11 cellular contexts compared by ENCODE assay signal in the genomic region with DNA sequence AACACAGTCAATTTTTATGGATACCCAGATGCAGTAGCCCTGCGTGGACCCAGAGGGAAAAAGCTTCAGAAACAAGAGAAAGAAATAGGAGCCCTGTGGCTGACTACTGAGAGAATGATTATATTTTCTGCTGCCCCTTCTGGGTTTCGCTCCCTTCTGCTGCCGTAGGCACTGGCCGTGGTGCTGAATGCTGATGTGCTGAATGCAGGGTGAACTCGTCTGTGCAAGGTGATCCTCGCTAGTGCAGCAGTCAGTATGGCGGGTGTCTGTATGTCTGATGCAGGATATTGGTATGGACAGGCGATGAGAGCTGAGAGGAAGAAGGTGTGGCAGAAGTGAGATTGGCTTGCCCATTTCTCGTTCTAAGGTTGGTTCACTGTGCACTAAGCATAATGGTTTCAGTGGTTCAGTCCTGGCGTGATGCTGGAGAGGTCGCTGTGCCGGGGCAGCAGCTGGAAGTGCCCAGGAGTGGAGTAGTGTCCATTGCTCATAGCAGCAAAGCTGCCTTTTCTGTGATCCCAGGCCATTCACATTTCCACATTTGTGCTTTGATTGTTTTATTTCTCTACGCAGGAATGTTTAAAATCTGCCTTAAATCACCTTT.
DNase-seq lines count a peak whose midpoint lies in the region; ATAC-seq and TF ChIP-seq lines count a peak whose summit lies in the region.
"Had no signal": no experiment of that assay in that cellular context is flagged by ENCODE, and none has a peak within 500 bp of the region (broad histone marks: within the 10 kb centered on the region; RNA-seq: fewer than 3 reads in every experiment).

No MANE protein-coding gene starts in this region.

- H3K4me2 ChIP-seq in smooth muscle cell = no peak overlapping the region
- H3K4me2 ChIP-seq: BLaER1 had no signal

- 50% methylated on average over 13 of the region's 13 CpGs for WGBS in smooth muscle cell (ENCODE audit: low lambda C conversion rate)
- 41 to 43% methylated on average over 11 to 12 of the region's 13 CpGs for WGBS in gastroesophageal sphincter (ENCODE audit: low coverage in 1 of 2), 2 donors

- TF ChIP-seq CTCF in RWPE2 (IDR thresholded peaks at IDR 0.05; ENCODE audit: poor library complexity, severe bottlenecking) = no peak
- TF ChIP-seq CTCF in smooth muscle cell (IDR thresholded peaks at IDR 0.05; ENCODE audit: borderline replicate concordance, insufficient read depth, poor library complexity, severe bottlenecking) = no peak
- no peak for TF ChIP-seq CTCF in gastroesophageal sphincter (IDR thresholded peaks at IDR 0.05)

- H3K4me3 Mint-ChIP-seq in activated naive CD4-positive, alpha-beta T cell treated with anti-CD3 and anti-CD28 coated beads, Interleukin-2, amount 10 ng/mL, durations not matched to agents 7 days and 5 days = no peak overlapping the region

- H3K9me3 Mint-ChIP-seq in activated naive CD4-positive, alpha-beta T cell treated with anti-CD3 and anti-CD28 coated beads, Interleukin-2, amount 10 ng/mL, durations not matched to agents 7 days and 5 days = no peaks in the 10 kb centered on the region

- no peak overlapping the region for H2AFZ ChIP-seq in smooth muscle cell (ENCODE audit: low read depth)

- no peaks in the 10 kb centered on the region for H3K79me2 ChIP-seq in smooth muscle cell (ENCODE audit: low read depth)

- H3K27me3 ChIP-seq in RWPE2 (ENCODE audit: insufficient read depth, poor library complexity, severe bottlenecking) = no peaks in the 10 kb centered on the region
- peaks cover 13% of the 10 kb centered on the region for H3K27me3 ChIP-seq in smooth muscle cell (ENCODE audit: low read depth)
- H3K27me3 ChIP-seq in gastroesophageal sphincter = peaks cover 3% of the 10 kb centered on the region
- H3K27me3 ChIP-seq: BLaER1 had no signal

- H3K9ac ChIP-seq in smooth muscle cell (ENCODE audit: low read depth) = no peak overlapping the region
- H3K9ac ChIP-seq: BLaER1 had no signal

- no peaks in the 10 kb centered on the region for H4K20me1 ChIP-seq in smooth muscle cell (ENCODE audit: low read depth)
- H4K20me1 ChIP-seq: BLaER1 had no signal

- TF ChIP-seq EP300 in gastroesophageal sphincter (IDR thresholded peaks at IDR 0.05) = no peak

- H3K4me3 ChIP-seq in RWPE2 (ENCODE audit: severe bottlenecking) = no peak overlapping the region
- no peak overlapping the region for H3K4me3 ChIP-seq in smooth muscle cell
- no peak overlapping the region for H3K4me3 ChIP-seq in gastroesophageal sphincter
- H3K4me3 ChIP-seq: BLaER1, mucosa of descending colon, SK-N-MC had no signal

- H3K27me3 Mint-ChIP-seq in activated naive CD4-positive, alpha-beta T cell treated with anti-CD3 and anti-CD28 coated beads, Interleukin-2, amount 10 ng/mL, durations not matched to agents 7 days and 5 days = peaks cover 6% of the 10 kb centered on the region

- H3K36me3 Mint-ChIP-seq in activated naive CD4-positive, alpha-beta T cell treated with anti-CD3 and anti-CD28 coated beads, Interleukin-2, amount 10 ng/mL, durations not matched to agents 7 days and 5 days = no peaks in the 10 kb centered on the region

- H3K4me1 ChIP-seq in RWPE2 (ENCODE audit: insufficient read depth, poor library complexity, severe bottlenecking) (no peaks in the 10 kb centered on the region), smooth muscle cell (ENCODE audit: low read depth) (no peaks in the 10 kb centered on the region), gastroesophageal sphincter (no peaks in the 10 kb centered on the region)
- H3K4me1 ChIP-seq: BLaER1 had no signal

- H3K27ac ChIP-seq in RWPE2 (ENCODE audit: poor library complexity, severe bottlenecking) (no peak overlapping the region), smooth muscle cell (ENCODE audit: low read depth) (no peak overlapping the region), gastroesophageal sphincter (no peak overlapping the region)
- H3K27ac ChIP-seq: BLaER1, SK-N-MC had no signal

- H3K27ac Mint-ChIP-seq in activated naive CD4-positive, alpha-beta T cell treated with anti-CD3 and anti-CD28 coated beads, Interleukin-2, amount 10 ng/mL, durations not matched to agents 7 days and 5 days = no peak overlapping the region

- TF ChIP-seq POLR2A in gastroesophageal sphincter (IDR thresholded peaks at IDR 0.05) = no peak

- CTCF ChIA-PET in activated naive CD4-positive, alpha-beta T cell treated with anti-CD3 and anti-CD28 coated beads, Interleukin-2, amount 10 ng/mL, durations not matched to agents 7 days and 5 days (lab: Charles Lee) = no interaction called here

- H3K4me1 Mint-ChIP-seq in activated naive CD4-positive, alpha-beta T cell treated with anti-CD3 and anti-CD28 coated beads, Interleukin-2, amount 10 ng/mL, durations not matched to agents 7 days and 5 days = no peaks in the 10 kb centered on the region

- peak; percentile 48 for DNase-seq in activated naive CD4-positive, alpha-beta T cell treated with anti-CD3 and anti-CD28 coated beads, Interleukin-2, amount 10 ng/mL, durations not matched to agents 7 days and 5 days
- DNase-seq in activated naive CD4-positive, alpha-beta T cell (lab: John Stamatoyannopoulos, UW) = no peak
- DNase-seq in RWPE2 (ENCODE audit: low spot score) (no peak), fibroblast of peridontal ligament (ENCODE audit: extremely low read depth) (peak; percentile 12), smooth muscle cell (lab: John Stamatoyannopoulos, UW; ENCODE audit: unreplicated experiment) (peak; percentile 5), NCI-H2081 treated with DMSO at 0.1 percent for 48 hours (lab: John Stamatoyannopoulos, UW) (no peak)

- H3K36me3 ChIP-seq in RWPE2 (ENCODE audit: low read depth) = no peaks in the 10 kb centered on the region
- no peaks in the 10 kb centered on the region for H3K36me3 ChIP-seq in smooth muscle cell (ENCODE audit: low read depth)
- no peaks in the 10 kb centered on the region for H3K36me3 ChIP-seq in gastroesophageal sphincter
- H3K36me3 ChIP-seq: BLaER1 had no signal

- H3K9me3 ChIP-seq in RWPE2 (ENCODE audit: severe bottlenecking) (no peaks in the 10 kb centered on the region), smooth muscle cell (replicated peaks; ENCODE audit: low read depth) (no peaks in the 10 kb centered on the region), gastroesophageal sphincter (no peaks in the 10 kb centered on the region)
- H3K9me3 ChIP-seq: BLaER1, mucosa of descending colon had no signal

- H3F3A ChIP-seq in smooth muscle cell (ENCODE audit: low read depth) = no peaks in the 10 kb centered on the region

- ATAC-seq in RWPE2 (ENCODE audit: low read depth) (peak; percentile 76), GM21528 (IDR thresholded peaks at IDR 0.05; ENCODE audit: low FRiP score, unreplicated experiment) (no peak), gastroesophageal sphincter (no peak)
- ATAC-seq: mucosa of descending colon had no signal

Comparison
In these comparisons a context has a peak if more than half of its experiments do, and no peak if none do; other contexts are left out.
1. DNase-seq: peak in activated naive CD4-positive, alpha-beta T cell treated with anti-CD3 and anti-CD28 coated beads, Interleukin-2, amount 10 ng/mL, durations not matched to agents 7 days and 5 days (single experiment), fibroblast of peridontal ligament (single experiment) and smooth muscle cell (single experiment); none in activated naive CD4-positive, alpha-beta T cell (0 of 4), RWPE2 (single experiment) and NCI-H2081 treated with DMSO at 0.1 percent for 48 hours (single experiment).